8 cellular contexts compared by ENCODE assay signal in genomic region chr2:85753035-85753524, GRCh38. TPM values are rescaled to one million over a fixed set of nuclear protein-coding genes. Genes with fewer than 3 reads are reported as not detected.
A peak's percentile ranks its signal among the peaks of the same experiment; 100 is the strongest.
DNase-seq lines count a peak whose midpoint lies in the region; ATAC-seq, FAIRE-seq and TF ChIP-seq lines count a peak whose summit lies in the region.

No MANE protein-coding gene starts in this region.

- peak overlapping the region; percentile 75 for H3K4me3 ChIP-seq in A549
- H3K4me3 ChIP-seq in HL-60 (replicated peaks; ENCODE audit: insufficient read depth, low read length) = peak overlapping the region; percentile 53; the same call in 1 of the 2 replicates
- H3K4me3 ChIP-seq in endodermal cell (ENCODE audit: low read length) = peak overlapping the region; percentile 76
- H3K4me3 ChIP-seq in mucosa of descending colon = no peak overlapping the region

- no peak for TF ChIP-seq CTCF in A549 (IDR thresholded peaks at IDR 0.05)
- no peak for TF ChIP-seq CTCF in HL-60 (IDR thresholded peaks at IDR 0.05; ENCODE audit: insufficient read depth, low read length)
- TF ChIP-seq CTCF in endodermal cell (conservative IDR thresholded peaks at IDR 0.05) = no peak
- TF ChIP-seq CTCF in neural crest cell (conservative IDR thresholded peaks at IDR 0.05) = no peak
- no peak for TF ChIP-seq CTCF in mucosa of descending colon (IDR thresholded peaks at IDR 0.05)

- H3K9me3 ChIP-seq in A549 (no peaks in the 10 kb centered on the region), endodermal cell (ENCODE audit: control insufficient read depth, low read length) (no peaks in the 10 kb centered on the region), mucosa of descending colon (no peaks in the 10 kb centered on the region)

- FAIRE-seq in A549 (lab: Jason Lieb, UNC) = no peak

- ATAC-seq in A549 = no peak
- no peak for ATAC-seq in GM18502 (IDR thresholded peaks at IDR 0.05; ENCODE audit: poor library complexity, unreplicated experiment)
- no peak for ATAC-seq in mucosa of descending colon
- ATAC-seq in GM18519 (IDR thresholded peaks at IDR 0.05; ENCODE audit: low FRiP score, unreplicated experiment) = no peak

- CTCF ChIA-PET in A549 (lab: Yijun Ruan, JAX) = interaction anchor here (1.0 to 63.0 kb wide), 11 partner anchors 9 to 335 kb away, joined by 3 to 1675 read pairs (median 52); no protein-coding TSS in a partner anchor

- peak overlapping the region; percentile 96 for H3K4me2 ChIP-seq in A549

- WGBS in A549 (ENCODE audit: missing lambda C conversion rate) = 89% methylated on average over 29 of the region's 29 CpGs
- 6 to 14% methylated on average over 13 to 29 of the region's 29 CpGs for WGBS in endodermal cell (ENCODE audit: insufficient coverage in 1 of 2, insufficient read length in 1 of 2), 2 experiments

- TF ChIP-seq RAD21 in A549 (conservative IDR thresholded peaks at IDR 0.05 in 1 of 2, IDR thresholded peaks at IDR 0.05 in 1 of 2) = no peak

- intact Hi-C loops in mucosa of descending colon (cut with DNase I, micrococcal nuclease) = no loop called here

- no peak for TF ChIP-seq EP300 in A549 (IDR thresholded peaks at IDR 0.05)

- H3K36me3 ChIP-seq in endodermal cell (ENCODE audit: control insufficient read depth, insufficient read depth, low read length) = no peaks in the 10 kb centered on the region
- no peaks in the 10 kb centered on the region for H3K36me3 ChIP-seq in mucosa of descending colon (ENCODE audit: low read depth)

- no peak for TF ChIP-seq POLR2A in A549 (IDR thresholded peaks at IDR 0.05; ENCODE audit: low read length)

- H3K4me3 Mint-ChIP-seq in endodermal cell (peak overlapping the region; percentile 62), neural crest cell (peak overlapping the region; percentile 89)

- peaks cover 86% of the 10 kb centered on the region for H3K27me3 Mint-ChIP-seq in endodermal cell (ENCODE audit: insufficient read depth)
- H3K27me3 Mint-ChIP-seq in neural crest cell (ENCODE audit: low read depth) = peaks cover 55% of the 10 kb centered on the region

- H3K27ac Mint-ChIP-seq in endodermal cell = no peak overlapping the region
- H3K27ac Mint-ChIP-seq in neural crest cell (ENCODE audit: unreplicated experiment) = no peak overlapping the region

- POLR2A ChIA-PET in A549 (lab: Yijun Ruan, JAX) = interaction anchor here (2.4 kb wide), 2 partner anchors 11 to 19 kb away, joined by 9 to 27 read pairs; no protein-coding TSS in a partner anchor

- H3K9ac ChIP-seq in endodermal cell (ENCODE audit: extremely low read depth, low read length, poor library complexity, severe bottlenecking) = no peak overlapping the region

- H3K4me1 Mint-ChIP-seq in endodermal cell (peaks cover 7% of the 10 kb centered on the region), neural crest cell (peaks cover 28% of the 10 kb centered on the region)

- DNase-seq in A549 (ENCODE audit: low read depth in 1 of 2, low spot score in 1 of 2) (no peak), HL-60 (ENCODE audit: low read depth in 1 of 2, low spot score in 1 of 2) (no peak), endodermal cell (no peak), neural crest cell (ENCODE audit: low read depth, low spot score) (no peak), DMS153 (lab: John Stamatoyannopoulos, UW) (no peak), mucosa of descending colon (no peak)

- H3K27me3 ChIP-seq in HL-60 (ENCODE audit: insufficient read depth, poor library complexity, severe bottlenecking) (peaks cover 32% of the 10 kb centered on the region), endodermal cell (ENCODE audit: control insufficient read depth, insufficient read depth, low read length, poor library complexity, severe bottlenecking) (peaks cover 85% of the 10 kb centered on the region)

- H3K27ac ChIP-seq in A549 (peak overlapping the region; percentile 82 to 89), HL-60 (replicated peaks) (no peak overlapping the region), endodermal cell (ENCODE audit: low read depth, low read length) (no peak overlapping the region)

- no peaks in the 10 kb centered on the region for H3K9me3 Mint-ChIP-seq in endodermal cell
- no peaks in the 10 kb centered on the region for H3K9me3 Mint-ChIP-seq in neural crest cell

- H3K36me3 Mint-ChIP-seq in endodermal cell (ENCODE audit: low read depth) (no peaks in the 10 kb centered on the region), neural crest cell (ENCODE audit: low read depth) (no peaks in the 10 kb centered on the region)

- H3K4me1 ChIP-seq in A549 = peaks cover 57% of the 10 kb centered on the region
- no peaks in the 10 kb centered on the region for H3K4me1 ChIP-seq in endodermal cell (ENCODE audit: control insufficient read depth, insufficient read depth, low read length)
- peaks cover 31% of the 10 kb centered on the region for H3K4me1 ChIP-seq in mucosa of descending colon (ENCODE audit: low read depth)

TF ChIP-seq in A549, 52 proteins besides CTCF, POLR2A, EP300 and RAD21:
- TF ChIP-seq ZNF302 (CRISPR knock-in tag; IDR thresholded peaks at IDR 0.05) (no peak), JUNB (IDR thresholded peaks at IDR 0.05) (no peak), HOXA7 (CRISPR knock-in tag; IDR thresholded peaks at IDR 0.05) (no peak), ATOH8 (CRISPR knock-in tag; IDR thresholded peaks at IDR 0.05; ENCODE audit: low read depth) (no peak), GATA3 (IDR thresholded peaks at IDR 0.05; ENCODE audit: borderline replicate concordance) (no peak), TP53 (CRISPR knock-in tag; IDR thresholded peaks at IDR 0.05) (no peak), NR3C1 (IDR thresholded peaks at IDR 0.05) (no peak), NPAS2 (CRISPR knock-in tag; IDR thresholded peaks at IDR 0.05; ENCODE audit: borderline replicate concordance) (no peak), MAFK (IDR thresholded peaks at IDR 0.05; ENCODE audit: partially characterized antibody) (no peak), ESRRA (IDR thresholded peaks at IDR 0.05; ENCODE audit: borderline replicate concordance, low read length) (no peak), NFE2L2 (conservative IDR thresholded peaks at IDR 0.05; ENCODE audit: low read length) (no peak), HES2 (IDR thresholded peaks at IDR 0.05) (no peak)

RNA-seq across cellular contexts. Expression of gene ATOH8, which starts 0.7 kb away (rescaled TPM):
- polyA plus RNA-seq in A549 (2011; rRNA removed) = 1.8 and 2.6 TPM in 2 replicates
- polyA plus RNA-seq in A549 (2012; cell fraction: cytosol; rRNA removed) = 13.2 and 22.4 TPM in 2 replicates
- 19.3 and 20.6 TPM in 2 replicates for polyA plus RNA-seq in A549 (2012; cell fraction: nucleus; rRNA removed)
- 11.1 to 20.7 TPM (median 20.0 TPM) in 3 replicates for polyA plus RNA-seq in A549 (2017; fragmentation: RNase III; extraction: RNeasy Plus Mini Kit Qiagen cat#74134 plus additional on column Dnase treatment)
- polyA minus RNA-seq in A549 (2011; rRNA and poly(A)+ RNA removed) = 2.4 and 3.4 TPM in 2 replicates
- 1 to 10 TPM; 1.3 to 1.6 TPM for total RNA-seq in endodermal cell
- 6.6 TPM for polyA plus RNA-seq in endodermal cell (2013, experiment 1 of 2)
- 8.9 TPM for polyA plus RNA-seq in endodermal cell (2013, experiment 2 of 2)
- 6.9 and 7.7 TPM in 2 replicates for total RNA-seq in neural crest cell
- 1 to 10 TPM; 1.9 to 8.7 (median 2.8) TPM for total RNA-seq in mucosa of descending colon

RNA-seq across cellular contexts. Expression of gene GNLY, which starts 58.9 kb away (rescaled TPM):
- polyA plus RNA-seq in A549 (2011; rRNA removed) (not detected in 2 replicates), A549 (2017; fragmentation: RNase III; extraction: RNeasy Plus Mini Kit Qiagen cat#74134 plus additional on column Dnase treatment) (not detected in 3 replicates)
- polyA plus RNA-seq in A549 (2012; cell fraction: cytosol; rRNA removed) = not detected in 2 replicates
- 0.12 and 0.15 TPM in 2 replicates for polyA plus RNA-seq in A549 (2012; cell fraction: nucleus; rRNA removed)
- polyA minus RNA-seq in A549 (2011; rRNA and poly(A)+ RNA removed) = not detected in 2 replicates
- total RNA-seq in endodermal cell (not detected), neural crest cell (not detected in 2 replicates), mucosa of descending colon (1 to 10 TPM; 3.0 to 6.5 (median 4.3) TPM)
- polyA plus RNA-seq in endodermal cell (2013, experiment 1 of 2) = 0.39 TPM
- 0.66 TPM for polyA plus RNA-seq in endodermal cell (2013, experiment 2 of 2)

Comparison
In these comparisons a context has a peak if more than half of its experiments do, and no peak if none do; other contexts are left out.
1. H3K27ac ChIP-seq: peak in A549 (2 of 2); none in HL-60 (single experiment) and endodermal cell (single experiment).